Comparison of ENCODE assay signal across 21 cellular contexts in genomic region chr20:62563561-62563960, GRCh38.
"Had no signal": no experiment of that assay in that cellular context is flagged by ENCODE, and none has a peak within 500 bp of the region (broad histone marks: within the 10 kb centered on the region; RNA-seq: fewer than 3 reads in every experiment).

No MANE protein-coding gene starts in this region.

- DNase-seq: central memory CD4-positive, alpha-beta T cell; dorsolateral prefrontal cortex; effector CD4-positive, alpha-beta T cell; head of caudate nucleus; hippocampal formation; mesenchymal stem cell; mucosa of descending colon; naive thymus-derived CD4-positive, alpha-beta T cell; nucleus accumbens; ovary; posterior cingulate gyrus; retina; stimulated activated CD4-positive, alpha-beta T cell treated with anti-CD3 and anti-CD28 coated beads, Interleukin-2, amount 100 ng/mL, for 24 hours; stimulated activated CD4-positive, alpha-beta T cell treated with anti-CD3 and anti-CD28 coated beads, Interleukin-4, amount 100 ng/mL, for 24 hours; stimulated activated naive CD4-positive, alpha-beta T cell treated with Interleukin-2 at 50 U/mL for 16 hours; stomach; thyroid gland; trophoblast cell had no signal

- H3K27ac ChIP-seq: dorsolateral prefrontal cortex, neural progenitor cell, ovary, stomach, thyroid gland had no signal

- H3K4me1 ChIP-seq: thyroid gland had no signal

- H3K36me3 ChIP-seq: neural progenitor cell, ovary, stomach, thyroid gland had no signal

- H3K9me3 ChIP-seq: mucosa of descending colon, ovary, stomach, thyroid gland had no signal

- H3K27me3 ChIP-seq: neural progenitor cell, ovary, thyroid gland had no signal

- ATAC-seq: mucosa of descending colon; naive thymus-derived CD4-positive, alpha-beta T cell; sciatic nerve; stimulated activated effector memory CD8-positive, alpha-beta T cell treated with anti-CD3 and anti-CD28 coated beads, Interleukin-12 subunit alpha, Interleukin-12 subunit beta, amount 100 ng/mL, for 72 hours had no signal

- H3K4me3 ChIP-seq: dorsolateral prefrontal cortex, mucosa of descending colon, neural progenitor cell, ovary, stomach, thyroid gland had no signal
